Comparison of ENCODE assay signal across 33 cellular contexts in genomic region chr14:81067156-81067555, GRCh38.
"Had no signal": no experiment of that assay in that cellular context is flagged by ENCODE, and none has a peak within 500 bp of the region (broad histone marks: within the 10 kb centered on the region; RNA-seq: fewer than 3 reads in every experiment).

No MANE protein-coding gene starts in this region.

- H3K9me3 ChIP-seq: adrenal gland had no signal

- H3K27ac Mint-ChIP-seq: activated B cell treated with CpG ODN at 0.5 μM for 24 hours; activated CD4-positive, alpha-beta memory T cell treated with anti-CD3 and anti-CD28 coated beads for 36 hours; activated CD4-positive, alpha-beta T cell treated with anti-CD3 and anti-CD28 coated beads, Interleukin-2, amount 10 ng/mL, durations not matched to agents 24 days and 14 days; activated CD8-positive, alpha-beta T cell treated with anti-CD3 and anti-CD28 coated beads for 36 hours; activated naive CD4-positive, alpha-beta T cell treated with anti-CD3 and anti-CD28 coated beads for 36 hours; activated naive CD4-positive, alpha-beta T cell treated with anti-CD3 and anti-CD28 coated beads, Interleukin-2, amount 50 U/mL, for 72 hours; activated naive CD8-positive, alpha-beta T cell treated with anti-CD3 and anti-CD28 coated beads for 36 hours; activated T-cell treated with anti-CD3 and anti-CD28 coated beads, Interleukin-2, amount 50 U/mL, for 72 hours; activated T-helper 1 cell treated with anti-CD3 and anti-CD28 coated beads, Interleukin-12 subunit alpha, Interleukin-12 subunit beta, Interleukin-2, Interleukin-4 antibody, amounts not matched to agents 30 ng/mL and 10 ng/mL and 1 ng/mL, durations not matched to agents 14 hours and 24 hours and 36 hours; activated T-helper 17 cell treated with anti-CD3 and anti-CD28 coated beads, Interleukin-2, amount 50 U/mL, for 72 hours; T-helper 2 cell treated with Interferon-gamma antibody and Interleukin-4, amounts not matched to agents 5 μg/mL and 100 μg/mL, for 36 hours had no signal

- H3K27me3 Mint-ChIP-seq: activated CD4-positive, alpha-beta memory T cell treated with anti-CD3 and anti-CD28 coated beads for 36 hours; activated CD4-positive, alpha-beta T cell treated with anti-CD3 and anti-CD28 coated beads, Interleukin-2, amount 10 ng/mL, durations not matched to agents 24 days and 14 days; activated CD8-positive, alpha-beta T cell treated with anti-CD3 and anti-CD28 coated beads for 36 hours; activated naive CD8-positive, alpha-beta T cell treated with anti-CD3 and anti-CD28 coated beads for 36 hours; activated T-helper 17 cell treated with anti-CD3 and anti-CD28 coated beads, Interleukin-2, amount 50 U/mL, for 72 hours had no signal

- DNase-seq: activated B cell treated with CpG ODN at 0.5 μM for 24 hours; activated CD4-positive, alpha-beta memory T cell treated with anti-CD3 and anti-CD28 coated beads for 36 hours; activated CD4-positive, alpha-beta T cell treated with anti-CD3 and anti-CD28 coated beads for 4 hours; activated CD4-positive, alpha-beta T cell treated with anti-CD3 and anti-CD28 coated beads, Interleukin-2, amount 10 ng/mL, durations not matched to agents 24 days and 14 days; activated CD4-positive, alpha-beta T cell treated with anti-CD3 and anti-CD28 coated beads, Interleukin-2, amount 50 U/mL, for 1 hour; activated CD4-positive, alpha-beta T cell treated with anti-CD3 and anti-CD28 coated beads, Interleukin-2, amount 50 U/mL, for 4 hours; activated CD4-positive, CD25-positive, alpha-beta regulatory T cell treated with anti-CD3 and anti-CD28 coated beads, Interleukin-2, amount 50 U/mL, for 72 hours; activated CD8-positive, alpha-beta memory T cell treated with anti-CD3 and anti-CD28 coated beads, Interleukin-2, amount 50 U/mL, for 4 hours; activated CD8-positive, alpha-beta T cell treated with anti-CD3 and anti-CD28 coated beads for 36 hours; activated effector memory CD4-positive, alpha-beta T cell treated with anti-CD3 and anti-CD28 coated beads, Interleukin-2, amount 50 U/mL, for 16 hours; activated gamma-delta T cell treated with Interleukin-2 at 50 U/mL for 16 hours; activated naive CD4-positive, alpha-beta T cell; activated naive CD4-positive, alpha-beta T cell treated with anti-CD3 and anti-CD28 coated beads for 36 hours; activated naive CD4-positive, alpha-beta T cell treated with anti-CD3 and anti-CD28 coated beads, Interleukin-2, amount 50 U/mL, for 16 hours; activated naive CD8-positive, alpha-beta T cell treated with anti-CD3 and anti-CD28 coated beads for 36 hours; activated T-cell treated with anti-CD3 and anti-CD28 coated beads for 4 hours; activated T-cell treated with anti-CD3 and anti-CD28 coated beads, Interleukin-2, amount 50 U/mL, for 1 hour; activated T-cell treated with anti-CD3 and anti-CD28 coated beads, Interleukin-2, amount 50 U/mL, for 4 hours; activated T-cell treated with anti-CD3 and anti-CD28 coated beads, Interleukin-2, amount 50 U/mL, for 72 hours; adrenal gland; amniotic stem cell; aorta; body of pancreas; brain microvascular endothelial cell; central memory CD4-positive, alpha-beta T cell; T-helper 2 cell; T-helper 9 cell had no signal

- H3K4me1 ChIP-seq: adrenal gland, body of pancreas, breast epithelium had no signal

- H3K27me3 ChIP-seq: adrenal gland, body of pancreas, brain microvascular endothelial cell, breast epithelium had no signal

- H3K4me3 ChIP-seq: adrenal gland, body of pancreas, breast epithelium had no signal

- H3K4me3 Mint-ChIP-seq: activated B cell treated with CpG ODN at 0.5 μM for 24 hours; activated CD4-positive, alpha-beta memory T cell treated with anti-CD3 and anti-CD28 coated beads for 36 hours; activated CD4-positive, alpha-beta T cell treated with anti-CD3 and anti-CD28 coated beads, Interleukin-2, amount 10 ng/mL, durations not matched to agents 24 days and 14 days; activated CD8-positive, alpha-beta T cell treated with anti-CD3 and anti-CD28 coated beads for 36 hours; activated naive CD4-positive, alpha-beta T cell treated with anti-CD3 and anti-CD28 coated beads for 36 hours; activated naive CD8-positive, alpha-beta T cell treated with anti-CD3 and anti-CD28 coated beads for 36 hours; activated T-cell treated with anti-CD3 and anti-CD28 coated beads, Interleukin-2, amount 50 U/mL, for 4 hours; activated T-cell treated with anti-CD3 and anti-CD28 coated beads, Interleukin-2, amount 50 U/mL, for 72 hours; activated T-helper 1 cell treated with anti-CD3 and anti-CD28 coated beads, Interleukin-12 subunit alpha, Interleukin-12 subunit beta, Interleukin-2, Interleukin-4 antibody, amounts not matched to agents 30 ng/mL and 10 ng/mL and 1 ng/mL, durations not matched to agents 14 hours and 24 hours and 36 hours; activated T-helper 17 cell treated with anti-CD3 and anti-CD28 coated beads, Interleukin-2, amount 50 U/mL, for 72 hours; T-helper 2 cell treated with Interferon-gamma antibody and Interleukin-4, amounts not matched to agents 5 μg/mL and 100 μg/mL, for 36 hours had no signal

- H3K36me3 Mint-ChIP-seq: activated CD4-positive, alpha-beta memory T cell treated with anti-CD3 and anti-CD28 coated beads for 36 hours had no signal

- ATAC-seq: activated CD8-positive, alpha-beta T cell treated with anti-CD3 and anti-CD28 coated beads for 36 hours; activated naive CD4-positive, alpha-beta T cell treated with anti-CD3 and anti-CD28 coated beads, Interleukin-2, amount 50 U/mL, for 72 hours; activated T-cell treated with anti-CD3 and anti-CD28 coated beads, Interleukin-2, amount 50 U/mL, for 4 hours; activated T-cell treated with anti-CD3 and anti-CD28 coated beads, Interleukin-2, amount 50 U/mL, for 72 hours; activated T-helper 17 cell treated with anti-CD3 and anti-CD28 coated beads, Interleukin-2, amount 50 U/mL, for 72 hours; body of pancreas had no signal

- H3K36me3 ChIP-seq: adrenal gland, brain microvascular endothelial cell, breast epithelium had no signal

- H3K4me1 Mint-ChIP-seq: activated B cell treated with CpG ODN at 0.5 μM for 24 hours; activated CD4-positive, alpha-beta T cell treated with anti-CD3 and anti-CD28 coated beads, Interleukin-2, amount 10 ng/mL, durations not matched to agents 24 days and 14 days; activated naive CD8-positive, alpha-beta T cell treated with anti-CD3 and anti-CD28 coated beads for 36 hours; activated T-helper 17 cell treated with anti-CD3 and anti-CD28 coated beads, Interleukin-2, amount 50 U/mL, for 72 hours had no signal

- H3K27ac ChIP-seq: adrenal gland, body of pancreas, brain microvascular endothelial cell, breast epithelium, VCaP had no signal
